1 cellular context compared by ENCODE assay signal in genomic region chr9:96688215-96688614, GRCh38.
TF ChIP-seq lines count a peak whose summit lies in the region.

No MANE protein-coding gene starts in this region.

TF ChIP-seq in H1, 55 proteins besides CTCF, POLR2A, EP300 and RAD21 (continued from another document):
- TF ChIP-seq CHD2 (IDR thresholded peaks at IDR 0.05; ENCODE audit: low read length) (no peak), CHD1 (IDR thresholded peaks at IDR 0.05; ENCODE audit: low read depth, low read length) (no peak), NANOG (IDR thresholded peaks at IDR 0.05; ENCODE audit: insufficient read depth, low read depth, low read length, poor library complexity, severe bottlenecking) (no peak), ATF3 (IDR thresholded peaks at IDR 0.05; ENCODE audit: insufficient read depth, low read depth, low read length) (no peak)
TF ChIP-seq in H1: peak in this region for 0.
